8 cellular contexts compared by ENCODE assay signal in genomic region chr12:22624908-22625646, GRCh38. TPM values are rescaled to one million over a fixed set of nuclear protein-coding genes. Genes with fewer than 3 reads are reported as not detected.
DNase-seq lines count a peak whose midpoint lies in the region; ATAC-seq and TF ChIP-seq lines count a peak whose summit lies in the region.

TSS of gene ETNK1 (plus strand) at chr12:22625171. CDS start at chr12:22625431, 260 bp downstream.

- peak within 1 kb of the TSS; percentile 93 for H3K27ac Mint-ChIP-seq in activated CD4-positive, alpha-beta T cell treated with anti-CD3 and anti-CD28 coated beads, Interleukin-2, amount 10 ng/mL, durations not matched to agents 24 days and 14 days

- peak within 1 kb of the TSS; percentile 96 for H3K4me3 ChIP-seq in coronary artery

- H3K27ac ChIP-seq in coronary artery, result peak within 1 kb of the TSS; percentile 98 to 100

- H3K9me3 Mint-ChIP-seq in activated CD4-positive, alpha-beta T cell treated with anti-CD3 and anti-CD28 coated beads, Interleukin-2, amount 10 ng/mL, durations not matched to agents 24 days and 14 days, result peaks cover 3% of the 10 kb centered on the region

- no peak for TF ChIP-seq CTCF in coronary artery (IDR thresholded peaks at IDR 0.05)

- peaks cover 18% of the 10 kb centered on the region for H3K27me3 Mint-ChIP-seq in activated CD4-positive, alpha-beta T cell treated with anti-CD3 and anti-CD28 coated beads, Interleukin-2, amount 10 ng/mL, durations not matched to agents 24 days and 14 days

- ATAC-seq in GM19043 (IDR thresholded peaks at IDR 0.05; ENCODE audit: low read depth, unreplicated experiment), result peak; percentile 95
- peak; percentile 90 for ATAC-seq in HG03378 (IDR thresholded peaks at IDR 0.05; ENCODE audit: unreplicated experiment)

- H3K4me1 Mint-ChIP-seq in activated CD4-positive, alpha-beta T cell treated with anti-CD3 and anti-CD28 coated beads, Interleukin-2, amount 10 ng/mL, durations not matched to agents 24 days and 14 days, result peaks cover 29% of the 10 kb centered on the region

- H3K36me3 Mint-ChIP-seq in activated CD4-positive, alpha-beta T cell treated with anti-CD3 and anti-CD28 coated beads, Interleukin-2, amount 10 ng/mL, durations not matched to agents 24 days and 14 days (ENCODE audit: low read depth), result peaks cover 14% of the 10 kb centered on the region

- peak within 1 kb of the TSS; percentile 97 for H3K4me3 Mint-ChIP-seq in activated CD4-positive, alpha-beta T cell treated with anti-CD3 and anti-CD28 coated beads, Interleukin-2, amount 10 ng/mL, durations not matched to agents 24 days and 14 days

- intact Hi-C loops in activated CD4-positive, alpha-beta T cell treated with anti-CD3 and anti-CD28 coated beads, Interleukin-2, amount 10 ng/mL, durations not matched to agents 24 days and 14 days (cut with micrococcal nuclease), result loop anchor here (1.0 to 5.0 kb wide), 3 partner anchors 37 to 578 kb away; partner anchors contain the start of genes C2CD5 and CMAS

- DNase-seq in AML-193 (lab: John Stamatoyannopoulos, UW), result peak; percentile 66 to 70
- DNase-seq in NCI-H460 (ENCODE audit: extremely low read depth, low read depth), result peak; percentile 84
- peak; percentile 97 for DNase-seq in activated CD4-positive, alpha-beta T cell treated with anti-CD3 and anti-CD28 coated beads, Interleukin-2, amount 10 ng/mL, durations not matched to agents 24 days and 14 days
- peak; percentile 97 for DNase-seq in coronary artery (ENCODE audit: low spot score)
- DNase-seq in left kidney (ENCODE audit: low read depth, low spot score), result peak; percentile 97
- DNase-seq in stimulated activated CD4-positive, alpha-beta T cell treated with anti-CD3 and anti-CD28 coated beads, Interleukin-2, amount 100 ng/mL, for 24 hours, result peak; percentile 88 to 92

RNA-seq across cellular contexts. Expression of gene ETNK1, which starts in this region (rescaled TPM):
- total RNA-seq in NCI-H460 (2014; rRNA removed; shearing (Covaris generic)), result 24.8 and 34.9 TPM in 2 replicates
- polyA plus RNA-seq in NCI-H460 (2014; cell fraction: nucleus; rRNA removed), result 18.4 and 28.6 TPM in 2 replicates
- total RNA-seq in activated CD4-positive, alpha-beta T cell treated with anti-CD3 and anti-CD28 coated beads, Interleukin-2, amount 10 ng/mL, durations not matched to agents 24 days and 14 days, result 94.5 and 102 TPM in 2 replicates

Comparison
In these comparisons a context has a peak if more than half of its experiments do, and no peak if none do; other contexts are left out.
1. Peak in every context shown above with its lines: DNase-seq, ATAC-seq, H3K4me3 ChIP-seq and H3K27ac ChIP-seq.